32 cellular contexts compared by ENCODE assay signal in the genomic region with DNA sequence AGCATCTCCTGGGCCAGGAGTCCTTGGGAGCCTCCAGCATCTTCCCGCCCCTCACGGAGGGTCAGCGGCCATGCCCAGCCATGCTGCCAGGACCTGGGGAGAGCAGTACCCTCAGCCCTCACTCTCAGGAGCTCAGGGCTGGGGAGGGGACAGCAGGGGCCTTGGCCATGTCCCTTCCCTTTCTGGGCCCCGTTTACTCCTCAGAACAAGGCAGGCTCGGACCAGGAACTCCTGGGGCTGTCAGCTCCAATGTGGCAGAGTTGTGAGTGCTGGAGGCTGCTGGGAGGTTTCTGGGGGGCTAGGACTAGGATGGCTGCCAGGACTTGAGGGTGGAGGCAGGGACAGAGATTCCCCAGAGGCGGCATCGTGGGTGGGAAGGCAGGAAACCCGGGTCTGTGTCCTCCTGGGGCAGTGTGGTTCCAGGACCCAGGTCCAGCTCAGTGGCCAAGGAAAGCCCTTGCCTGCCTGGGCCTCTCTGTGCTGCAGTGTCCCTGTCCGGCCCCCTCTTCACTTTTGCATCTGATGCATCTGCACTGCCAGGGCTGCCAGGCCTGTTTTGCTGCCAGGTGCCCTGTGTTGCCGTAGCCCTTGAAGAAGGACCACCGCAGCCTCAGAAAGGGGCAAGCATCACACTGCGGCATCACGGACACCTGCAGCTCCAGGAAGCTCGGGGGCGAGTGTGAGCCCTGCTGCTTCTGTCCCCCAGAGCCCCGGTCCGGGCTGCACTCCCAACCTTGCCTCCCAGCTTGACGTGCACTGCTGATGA.
"Had no signal": no experiment of that assay in that cellular context is flagged by ENCODE, and none has a peak within 500 bp of the region (broad histone marks: within the 10 kb centered on the region; RNA-seq: fewer than 3 reads in every experiment).

No MANE protein-coding gene starts in this region.

- H3K27me3 ChIP-seq: adrenal gland, body of pancreas, breast epithelium, Peyer's patch had no signal

- H3K27ac ChIP-seq: adrenal gland, breast epithelium, Peyer's patch, SJSA1 had no signal

- H3K36me3 Mint-ChIP-seq: activated CD4-positive, alpha-beta memory T cell treated with anti-CD3 and anti-CD28 coated beads for 36 hours; activated naive CD4-positive, alpha-beta T cell treated with anti-CD3 and anti-CD28 coated beads, Interleukin-2, amount 50 U/mL, for 72 hours; WTC11 had no signal

- H3K4me1 ChIP-seq: adrenal gland, breast epithelium, Peyer's patch, SJSA1 had no signal

- H3K4me3 Mint-ChIP-seq: activated CD4-positive, alpha-beta memory T cell treated with anti-CD3 and anti-CD28 coated beads for 36 hours; activated naive CD4-positive, alpha-beta T cell treated with anti-CD3 and anti-CD28 coated beads for 36 hours; activated T-cell treated with anti-CD3 and anti-CD28 coated beads, Interleukin-2, amount 50 U/mL, for 4 hours; activated T-helper 1 cell treated with anti-CD3 and anti-CD28 coated beads, Interleukin-12 subunit alpha, Interleukin-12 subunit beta, Interleukin-2, Interleukin-4 antibody, amounts not matched to agents 30 ng/mL and 10 ng/mL and 1 ng/mL, durations not matched to agents 14 hours and 24 hours and 36 hours; T-helper 1 cell treated with Interleukin-12 subunit alpha and Interleukin-12 subunit beta and Interleukin-4 antibody, amounts not matched to agents 30 μg/mL and 1 μg/mL, for 36 hours; T-helper 2 cell treated with Interferon-gamma antibody and Interleukin-4, amounts not matched to agents 5 μg/mL and 100 μg/mL, for 36 hours; WTC11 had no signal

- H3K36me3 ChIP-seq: adrenal gland, breast epithelium, Peyer's patch, SJSA1 had no signal

- H3K4me1 Mint-ChIP-seq: WTC11 had no signal

- H3K27ac Mint-ChIP-seq: activated CD4-positive, alpha-beta memory T cell treated with anti-CD3 and anti-CD28 coated beads for 36 hours; activated naive CD4-positive, alpha-beta T cell treated with anti-CD3 and anti-CD28 coated beads for 36 hours; activated naive CD4-positive, alpha-beta T cell treated with anti-CD3 and anti-CD28 coated beads, Interleukin-2, amount 50 U/mL, for 72 hours; activated T-helper 1 cell treated with anti-CD3 and anti-CD28 coated beads, Interleukin-12 subunit alpha, Interleukin-12 subunit beta, Interleukin-2, Interleukin-4 antibody, amounts not matched to agents 30 ng/mL and 10 ng/mL and 1 ng/mL, durations not matched to agents 14 hours and 24 hours and 36 hours; T-helper 1 cell treated with Interleukin-12 subunit alpha and Interleukin-12 subunit beta and Interleukin-4 antibody, amounts not matched to agents 30 μg/mL and 1 μg/mL, for 36 hours; T-helper 2 cell treated with Interferon-gamma antibody and Interleukin-4, amounts not matched to agents 5 μg/mL and 100 μg/mL, for 36 hours; WTC11 had no signal

- H3K4me3 ChIP-seq: adrenal gland, body of pancreas, breast epithelium, Peyer's patch, SJSA1 had no signal

- DNase-seq: activated CD4-positive, alpha-beta memory T cell treated with anti-CD3 and anti-CD28 coated beads for 36 hours; activated CD4-positive, alpha-beta T cell treated with anti-CD3 and anti-CD28 coated beads for 4 hours; activated CD4-positive, alpha-beta T cell treated with anti-CD3 and anti-CD28 coated beads, Interleukin-2, amount 50 U/mL, for 1 hour; activated CD4-positive, CD25-positive, alpha-beta regulatory T cell treated with anti-CD3 and anti-CD28 coated beads, Interleukin-2, amount 50 U/mL, for 72 hours; activated CD8-positive, alpha-beta memory T cell treated with anti-CD3 and anti-CD28 coated beads, Interleukin-2, amount 50 U/mL, for 4 hours; activated gamma-delta T cell treated with Interleukin-2 at 50 U/mL for 16 hours; activated naive CD4-positive, alpha-beta T cell treated with anti-CD3 and anti-CD28 coated beads for 36 hours; activated T-cell treated with anti-CD3 and anti-CD28 coated beads for 4 hours; activated T-cell treated with anti-CD3 and anti-CD28 coated beads, Interleukin-2, amount 50 U/mL, for 4 hours; body of pancreas; caudate nucleus; Karpas-422; KBM-7; NCI-H1105; NCI-H1417 treated with DMSO at 0.1 percent for 48 hours; NCI-H187 treated with DMSO at 0.1 percent for 48 hours; NCI-H2081; NCI-H2171 treated with DMSO at 0.1 percent for 48 hours; NCI-H226; NCI-H524 treated with DMSO at 0.1 percent for 48 hours; Peyer's patch; RPMI8226; SHP77 treated with DMSO at 0.1 percent for 48 hours; SK-N-SH had no signal

- ATAC-seq: activated naive CD4-positive, alpha-beta T cell treated with anti-CD3 and anti-CD28 coated beads, Interleukin-2, amount 50 U/mL, for 72 hours; activated T-cell treated with anti-CD3 and anti-CD28 coated beads, Interleukin-2, amount 50 U/mL, for 4 hours; body of pancreas; WTC11 had no signal

- H3K9me3 Mint-ChIP-seq: activated CD4-positive, alpha-beta memory T cell treated with anti-CD3 and anti-CD28 coated beads for 36 hours; activated naive CD4-positive, alpha-beta T cell treated with anti-CD3 and anti-CD28 coated beads for 36 hours; activated naive CD4-positive, alpha-beta T cell treated with anti-CD3 and anti-CD28 coated beads, Interleukin-2, amount 50 U/mL, for 72 hours; activated T-cell treated with anti-CD3 and anti-CD28 coated beads, Interleukin-2, amount 50 U/mL, for 4 hours; activated T-helper 1 cell treated with anti-CD3 and anti-CD28 coated beads, Interleukin-12 subunit alpha, Interleukin-12 subunit beta, Interleukin-2, Interleukin-4 antibody, amounts not matched to agents 30 ng/mL and 10 ng/mL and 1 ng/mL, durations not matched to agents 14 hours and 24 hours and 36 hours; T-helper 1 cell treated with Interleukin-12 subunit alpha and Interleukin-12 subunit beta and Interleukin-4 antibody, amounts not matched to agents 30 μg/mL and 1 μg/mL, for 36 hours; T-helper 2 cell treated with Interferon-gamma antibody and Interleukin-4, amounts not matched to agents 5 μg/mL and 100 μg/mL, for 36 hours; WTC11 had no signal

- H3K9me3 ChIP-seq: adrenal gland, body of pancreas, breast epithelium, Peyer's patch, SJSA1, SK-N-SH had no signal
